In the genomic region with DNA sequence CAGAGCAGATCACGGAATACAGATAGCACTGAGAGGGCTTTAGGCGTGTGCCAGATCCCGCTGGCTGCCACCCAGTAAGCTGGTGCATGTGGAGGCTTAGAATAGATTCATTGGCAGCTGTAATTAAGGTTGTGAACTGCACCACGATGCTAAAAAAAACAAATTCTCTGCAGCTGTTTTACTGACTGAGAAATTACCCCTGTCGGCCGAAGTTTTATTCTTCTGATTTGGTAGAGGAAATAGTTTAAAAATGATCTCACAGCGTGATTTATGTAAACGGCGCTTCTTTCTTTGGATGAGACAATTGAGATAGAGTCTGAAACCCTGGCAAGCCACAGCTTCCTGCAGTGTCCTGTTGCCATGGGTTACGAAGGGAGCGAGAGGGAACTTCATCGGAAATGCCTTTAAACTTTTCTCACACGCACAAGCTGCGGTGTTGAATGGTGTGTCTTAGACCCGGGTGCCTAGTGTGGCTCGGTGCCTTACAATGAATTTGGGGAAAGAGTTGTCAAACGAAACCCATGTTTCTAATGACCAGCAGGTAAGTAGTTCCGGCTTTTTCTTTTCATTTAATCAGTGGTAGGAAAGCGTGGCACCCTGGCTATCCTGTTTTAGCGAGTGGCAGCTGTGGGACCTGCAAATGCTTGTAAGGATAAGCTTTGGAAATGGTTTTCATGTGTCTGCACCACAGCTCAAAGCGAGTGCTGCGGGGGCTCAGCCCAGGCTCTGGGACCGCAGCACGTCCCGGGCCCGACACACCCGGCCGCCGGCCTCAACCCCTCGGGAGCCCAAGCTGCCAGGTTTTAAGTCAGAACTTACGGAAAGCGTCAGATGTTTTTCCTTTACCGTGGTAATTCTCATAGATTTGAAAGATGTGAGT, we compare ENCODE assay signal across 8 cellular contexts.
DNase-seq lines count a peak whose midpoint lies in the region; ATAC-seq, FAIRE-seq and TF ChIP-seq lines count a peak whose summit lies in the region.

No MANE protein-coding gene starts in this region.

- no peaks in the 10 kb centered on the region for H3K36me3 Mint-ChIP-seq in stimulated activated naive B cell treated with anti-CD40 and anti-IgM and Interleukin-4, amounts not matched to agents 10 μg/mL and 1 μg/mL and 100 μg/mL, for 72 hours

- H3K27me3 Mint-ChIP-seq in stimulated activated naive B cell treated with anti-CD40 and anti-IgM and Interleukin-4, amounts not matched to agents 10 μg/mL and 1 μg/mL and 100 μg/mL, for 72 hours, result peaks cover 27 to 31% of the 10 kb centered on the region in 2 donors

- peaks cover 0 to 2% of the 10 kb centered on the region in 2 experiments; a peak in 1 of 4 replicates for H3K27me3 ChIP-seq in GM12878 (replicated peaks in 1 of 2; ENCODE audit: control insufficient read depth in 2 of 2, insufficient read depth in 2 of 2, low read length in 1 of 2)

- peak overlapping the region; percentile 2; the same call in 1 of the 2 replicates for H3K4me3 ChIP-seq in GM12878

- no peaks in the 10 kb centered on the region for H3K36me3 ChIP-seq in GM12878 (ENCODE audit: control insufficient read depth in 2 of 2, insufficient read depth in 2 of 2, low read length in 1 of 2)

- no peak overlapping the region for H2AFZ ChIP-seq in GM12878 (ENCODE audit: control insufficient read depth, low read depth, low read length)

- peak; percentile 9 for DNase-seq in NCI-H345 (lab: John Stamatoyannopoulos, UW)
- no peak for DNase-seq in NCI-H345 treated with DMSO at 0.1 percent for 48 hours (lab: John Stamatoyannopoulos, UW; ENCODE audit: unreplicated experiment)
- peak; percentile 9 to 63 for DNase-seq in NCI-H446 (lab: John Stamatoyannopoulos, UW)
- DNase-seq in GM12878 (ENCODE audit: low read depth, low spot score), result no peak
- peak; percentile 68 for DNase-seq in iPS-NIHi11 (ENCODE audit: low spot score)
- DNase-seq in stimulated activated naive B cell treated with anti-CD40 and anti-IgM and Interleukin-4, amounts not matched to agents 10 μg/mL and 1 μg/mL and 100 μg/mL, for 72 hours, result no peak
- DNase-seq in DMS153 treated with DMSO at 0.1 percent for 48 hours (lab: John Stamatoyannopoulos, UW; ENCODE audit: unreplicated experiment), result no peak
- no peak for DNase-seq in NCI-H524 treated with DMSO at 0.1 percent for 48 hours (lab: John Stamatoyannopoulos, UW)

- no peaks in the 10 kb centered on the region for H3K9me3 ChIP-seq in GM12878 (replicated peaks; ENCODE audit: control insufficient read depth, insufficient read depth, low read length)

- TF ChIP-seq EP300 in GM12878 (IDR thresholded peaks at IDR 0.05; ENCODE audit: borderline replicate concordance in 1 of 2, control insufficient read depth in 1 of 2, low read depth in 2 of 2, low read length in 2 of 2), result no peak

- H3K4me1 ChIP-seq in GM12878 (ENCODE audit: control insufficient read depth, insufficient read depth, low read length), result peaks cover 21% of the 10 kb centered on the region

- TF ChIP-seq RAD21 in GM12878 (IDR thresholded peaks at IDR 0.05; ENCODE audit: insufficient read depth, low read depth, low read length), result no peak

- ATAC-seq in GM12878, result peak; percentile 9; the same call in 2 of the 3 replicates
- ATAC-seq in stimulated activated naive B cell treated with anti-CD40 and anti-IgM and Interleukin-4, amounts not matched to agents 10 μg/mL and 1 μg/mL and 100 μg/mL, for 72 hours (replicated peaks), result peak; percentile 30 to 45

- TF ChIP-seq POLR2A in GM12878 (IDR thresholded peaks at IDR 0.05; ENCODE audit: low read depth, low read length), result no peak

- peak overlapping the region; percentile 49 to 68 for H3K4me3 Mint-ChIP-seq in stimulated activated naive B cell treated with anti-CD40 and anti-IgM and Interleukin-4, amounts not matched to agents 10 μg/mL and 1 μg/mL and 100 μg/mL, for 72 hours

- H3K79me2 ChIP-seq in GM12878 (ENCODE audit: control insufficient read depth, insufficient read depth, low read length), result no peaks in the 10 kb centered on the region

- in situ Hi-C loops in GM12878 (cut with MboI), result no loop called here

- POLR2A ChIA-PET in GM12878 (lab: Charles Lee), result interaction anchor here (0.8 kb wide), 1 partner anchor 15 kb away, joined by 3 read pairs; no protein-coding TSS in a partner anchor

- RAD21 ChIA-PET in GM12878 (lab: Charles Lee; ENCODE audit: unreplicated experiment), result interaction anchor here (1.5 kb wide), 1 partner anchor 229 kb away, joined by 3 read pairs; no protein-coding TSS in a partner anchor

- no peak for TF ChIP-seq CTCF in GM12878 (IDR thresholded peaks at IDR 0.05 in 2 of 3, conservative IDR thresholded peaks at IDR 0.05 in 1 of 3; ENCODE audit: control insufficient read depth in 2 of 3, extremely low read depth in 1 of 3, insufficient read depth in 1 of 3, low read depth in 3 of 3, low read length in 3 of 3)

- intact Hi-C loops in GM12878 (cut with micrococcal nuclease; ENCODE audit: unreplicated experiment), result no loop called here

- H4K20me1 ChIP-seq in GM12878 (ENCODE audit: control insufficient read depth, insufficient read depth), result no peaks in the 10 kb centered on the region

- 44% methylated on average over 33 of the region's 33 CpGs for WGBS in GM12878 (ENCODE audit: insufficient coverage, insufficient replicate concordance, low lambda C conversion rate, missing lambda C conversion rate)

- peak overlapping the region; percentile 67 for H3K27ac Mint-ChIP-seq in stimulated activated naive B cell treated with anti-CD40 and anti-IgM and Interleukin-4, amounts not matched to agents 10 μg/mL and 1 μg/mL and 100 μg/mL, for 72 hours

- SMC1A ChIA-PET in GM12878 (lab: Charles Lee; ENCODE audit: uncharacterized antibody, unreplicated experiment), result interaction anchor here (1.1 to 2.9 kb wide), 5 partner anchors 15 to 24 kb away, joined by 3 to 14 read pairs (median 10); no protein-coding TSS in a partner anchor

- BruUV-seq in GM12878 (replicated peaks; lab: Mats Ljungman, UMichigan), result TSS peak; percentile 88

- CTCF ChIA-PET in GM12878 (lab: Yijun Ruan, JAX), result interaction anchor here (0.6 to 2.5 kb wide), 8 partner anchors 9 to 110 kb away, joined by 3 to 10 read pairs (median 4); a partner anchor contains a TSS

- peak overlapping the region; percentile 21 for H3K4me2 ChIP-seq in GM12878 (ENCODE audit: control insufficient read depth, insufficient read depth)

- H3K4me1 Mint-ChIP-seq in stimulated activated naive B cell treated with anti-CD40 and anti-IgM and Interleukin-4, amounts not matched to agents 10 μg/mL and 1 μg/mL and 100 μg/mL, for 72 hours, result peaks cover 19 to 47% of the 10 kb centered on the region in 2 donors

- no peak overlapping the region for H3K27ac ChIP-seq in GM12878 (ENCODE audit: control insufficient read depth, insufficient read depth)

- no peak overlapping the region for H3K9ac ChIP-seq in GM12878 (ENCODE audit: control insufficient read depth, insufficient read depth, low read length)

- peak; percentile 47 for FAIRE-seq in GM12878 (lab: Jason Lieb, UNC)

- no peaks in the 10 kb centered on the region for H3K9me3 Mint-ChIP-seq in stimulated activated naive B cell treated with anti-CD40 and anti-IgM and Interleukin-4, amounts not matched to agents 10 μg/mL and 1 μg/mL and 100 μg/mL, for 72 hours

TF ChIP-seq in GM12878, 131 proteins besides CTCF, POLR2A, EP300 and RAD21 (continues in another document):
- TF ChIP-seq NR2F1 (conservative IDR thresholded peaks at IDR 0.05), result no peak
- peak; percentile 59; the same call in 1 of the 2 replicates for TF ChIP-seq EED (IDR thresholded peaks at IDR 0.05; ENCODE audit: low read depth)
- no peak for TF ChIP-seq HCFC1 (IDR thresholded peaks at IDR 0.05; ENCODE audit: low read length)
- no peak for TF ChIP-seq WRNIP1 (IDR thresholded peaks at IDR 0.05; ENCODE audit: borderline replicate concordance, low read depth, low read length)
- TF ChIP-seq ETV6 (conservative IDR thresholded peaks at IDR 0.05 in 1 of 2, IDR thresholded peaks at IDR 0.05 in 1 of 2; ENCODE audit: borderline replicate concordance in 1 of 2, low read depth in 1 of 2), result peak in 1 of 2 experiments; percentile 76; a peak in 2 of 4 replicates
- no peak for TF ChIP-seq KLF5 (IDR thresholded peaks at IDR 0.05; ENCODE audit: partially characterized antibody)
- no peak for TF ChIP-seq ZNF207 (IDR thresholded peaks at IDR 0.05; ENCODE audit: borderline replicate concordance)
- no peak for TF ChIP-seq SREBF2 (IDR thresholded peaks at IDR 0.05; ENCODE audit: low read length)
- TF ChIP-seq RUNX3 (IDR thresholded peaks at IDR 0.05; ENCODE audit: low read length), result peak; percentile 65
- 0 out of 2 replicates have a peak, but pooled peaks have one; percentile 20 for TF ChIP-seq IKZF1 (conservative IDR thresholded peaks at IDR 0.05)
- TF ChIP-seq TCF12 (IDR thresholded peaks at IDR 0.05; ENCODE audit: low read depth, low read length), result no peak
- TF ChIP-seq IKZF2 (IDR thresholded peaks at IDR 0.05), result no peak
- TF ChIP-seq, protein P1, sequence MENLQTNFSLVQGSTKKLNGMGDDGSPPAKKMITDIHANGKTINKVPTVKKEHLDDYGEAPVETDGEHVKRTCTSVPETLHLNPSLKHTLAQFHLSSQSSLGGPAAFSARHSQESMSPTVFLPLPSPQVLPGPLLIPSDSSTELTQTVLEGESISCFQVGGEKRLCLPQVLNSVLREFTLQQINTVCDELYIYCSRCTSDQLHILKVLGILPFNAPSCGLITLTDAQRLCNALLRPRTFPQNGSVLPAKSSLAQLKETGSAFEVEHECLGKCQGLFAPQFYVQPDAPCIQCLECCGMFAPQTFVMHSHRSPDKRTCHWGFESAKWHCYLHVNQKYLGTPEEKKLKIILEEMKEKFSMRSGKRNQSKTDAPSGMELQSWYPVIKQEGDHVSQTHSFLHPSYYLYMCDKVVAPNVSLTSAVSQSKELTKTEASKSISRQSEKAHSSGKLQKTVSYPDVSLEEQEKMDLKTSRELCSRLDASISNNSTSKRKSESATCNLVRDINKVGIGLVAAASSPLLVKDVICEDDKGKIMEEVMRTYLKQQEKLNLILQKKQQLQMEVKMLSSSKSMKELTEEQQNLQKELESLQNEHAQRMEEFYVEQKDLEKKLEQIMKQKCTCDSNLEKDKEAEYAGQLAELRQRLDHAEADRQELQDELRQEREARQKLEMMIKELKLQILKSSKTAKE (IDR thresholded peaks at IDR 0.05; ENCODE audit: low read depth, poor library complexity, severe bottlenecking), result no peak
- TF ChIP-seq JUNB (IDR thresholded peaks at IDR 0.05), result no peak
- no peak for TF ChIP-seq EZH2 (IDR thresholded peaks at IDR 0.05; ENCODE audit: borderline replicate concordance, control insufficient read depth, low read depth, low read length)
- TF ChIP-seq CHD4 (IDR thresholded peaks at IDR 0.05), result no peak
- TF ChIP-seq JUND (IDR thresholded peaks at IDR 0.05; ENCODE audit: low read depth, low read length), result no peak
- no peak for TF ChIP-seq ASH2L (IDR thresholded peaks at IDR 0.05; ENCODE audit: borderline replicate concordance, low read depth)
- TF ChIP-seq KAT2A (conservative IDR thresholded peaks at IDR 0.05; ENCODE audit: control insufficient read depth, low read depth, low read length), result no peak
- no peak for TF ChIP-seq MYB (IDR thresholded peaks at IDR 0.05; ENCODE audit: borderline replicate concordance, low read depth, low read length)
- TF ChIP-seq KDM1A (IDR thresholded peaks at IDR 0.05; ENCODE audit: borderline replicate concordance), result no peak

Comparison
In these comparisons a context has a peak if more than half of its experiments do, and no peak if none do; other contexts are left out.
1. DNase-seq: peak in NCI-H345 (single experiment), NCI-H446 (2 of 2) and iPS-NIHi11 (single experiment); none in NCI-H345 treated with DMSO at 0.1 percent for 48 hours (single experiment), GM12878 (single experiment), stimulated activated naive B cell treated with anti-CD40 and anti-IgM and Interleukin-4, amounts not matched to agents 10 μg/mL and 1 μg/mL and 100 μg/mL, for 72 hours (single experiment), DMS153 treated with DMSO at 0.1 percent for 48 hours (single experiment) and NCI-H524 treated with DMSO at 0.1 percent for 48 hours (single experiment).